Comparison of ENCODE assay signal across 14 cellular contexts in genomic region chr14:31388687-31389413, GRCh38. TPM values are rescaled to one million over a fixed set of nuclear protein-coding genes. Genes with fewer than 3 reads are reported as not detected.
DNase-seq lines count a peak whose midpoint lies in the region; ATAC-seq and TF ChIP-seq lines count a peak whose summit lies in the region.
"Had no signal": no experiment of that assay in that cellular context is flagged by ENCODE, and none has a peak within 500 bp of the region (broad histone marks: within the 10 kb centered on the region; RNA-seq: fewer than 3 reads in every experiment).

No MANE protein-coding gene starts in this region.

- no peak overlapping the region for H3K4me3 ChIP-seq in right atrium auricular region
- no peak overlapping the region for H3K4me3 ChIP-seq in subcutaneous abdominal adipose tissue (ENCODE audit: low read depth in 1 of 5, low read length in 5 of 5)
- H3K4me3 ChIP-seq: colonic mucosa, GM23338 had no signal

- H3K27me3 ChIP-seq in right atrium auricular region = no peaks in the 10 kb centered on the region
- H3K27me3 ChIP-seq in subcutaneous abdominal adipose tissue (ENCODE audit: control insufficient read depth in 5 of 5, insufficient read depth in 4 of 5, low read length in 5 of 5) = no peaks in the 10 kb centered on the region
- H3K27me3 ChIP-seq: colonic mucosa, foreskin keratinocyte had no signal

- ATAC-seq in Right ventricle myocardium superior (ENCODE audit: poor library complexity) = peak; percentile 65
- peak; percentile 74 to 80 for ATAC-seq in activated T-cell treated with anti-CD3 and anti-CD28 coated beads, Interleukin-2, amount 50 U/mL, for 72 hours (replicated peaks in 1 of 2)
- ATAC-seq in HG03045 (IDR thresholded peaks at IDR 0.05; ENCODE audit: unreplicated experiment) = no peak
- ATAC-seq: foreskin keratinocyte, GM23338 had no signal

- no peaks in the 10 kb centered on the region for H3K9me3 Mint-ChIP-seq in activated T-cell treated with anti-CD3 and anti-CD28 coated beads, Interleukin-2, amount 50 U/mL, for 72 hours
- H3K9me3 Mint-ChIP-seq: GM23338 had no signal

- TF ChIP-seq CTCF in right atrium auricular region (IDR thresholded peaks at IDR 0.05) = no peak

- peak overlapping the region in 1 of 2 donors; percentile 44 for H3K27ac ChIP-seq in right atrium auricular region
- H3K27ac ChIP-seq in subcutaneous abdominal adipose tissue (ENCODE audit: low read depth, low read length) = peak overlapping the region; percentile 51
- H3K27ac ChIP-seq: colonic mucosa had no signal

- intact Hi-C loops in Right ventricle myocardium superior (cut with DNase I) = no loop called here

- peaks cover 23% of the 10 kb centered on the region for H3K36me3 ChIP-seq in right atrium auricular region
- H3K36me3 ChIP-seq in subcutaneous abdominal adipose tissue (ENCODE audit: control insufficient read depth in 5 of 5, insufficient read depth in 5 of 5, low read length in 5 of 5) = peaks cover 23 to 53% (median 28%) of the 10 kb centered on the region in 5 donors
- H3K36me3 ChIP-seq: colonic mucosa had no signal

- no peaks in the 10 kb centered on the region for H3K9me3 ChIP-seq in right atrium auricular region
- no peaks in the 10 kb centered on the region for H3K9me3 ChIP-seq in subcutaneous abdominal adipose tissue (ENCODE audit: control insufficient read depth in 5 of 5, low read length in 5 of 5)
- H3K9me3 ChIP-seq: colonic mucosa had no signal

- H3K4me3 Mint-ChIP-seq in activated T-cell treated with anti-CD3 and anti-CD28 coated beads, Interleukin-2, amount 50 U/mL, for 72 hours = peak overlapping the region; percentile 5 to 13
- H3K4me3 Mint-ChIP-seq: GM23338 had no signal

- H3K27me3 Mint-ChIP-seq in activated T-cell treated with anti-CD3 and anti-CD28 coated beads, Interleukin-2, amount 50 U/mL, for 72 hours (ENCODE audit: low read depth) = no peaks in the 10 kb centered on the region

- peak overlapping the region; percentile 10 for H3K27ac Mint-ChIP-seq in activated T-cell treated with anti-CD3 and anti-CD28 coated beads, Interleukin-2, amount 50 U/mL, for 72 hours
- H3K27ac Mint-ChIP-seq: GM23338 had no signal

- H3K9ac ChIP-seq in subcutaneous abdominal adipose tissue (ENCODE audit: low read length in 5 of 5) = peak overlapping the region in 1 of 5 donors; percentile 4

- H3K36me3 Mint-ChIP-seq in activated T-cell treated with anti-CD3 and anti-CD28 coated beads, Interleukin-2, amount 50 U/mL, for 72 hours (ENCODE audit: insufficient read depth in 2 of 2) = peaks cover 0 to 2% of the 10 kb centered on the region in 2 donors

- peaks cover 0 to 9% of the 10 kb centered on the region in 2 donors for H3K4me1 ChIP-seq in right atrium auricular region
- H3K4me1 ChIP-seq in subcutaneous abdominal adipose tissue (ENCODE audit: control insufficient read depth in 5 of 5, insufficient read depth in 5 of 5, low read length in 5 of 5) = peaks cover 0 to 20% (median 5%) of the 10 kb centered on the region in 5 donors
- H3K4me1 ChIP-seq: colonic mucosa, foreskin keratinocyte had no signal

- peaks cover 33% of the 10 kb centered on the region for H3K4me1 Mint-ChIP-seq in activated T-cell treated with anti-CD3 and anti-CD28 coated beads, Interleukin-2, amount 50 U/mL, for 72 hours (ENCODE audit: low read depth)
- H3K4me1 Mint-ChIP-seq: GM23338 had no signal

- DNase-seq in Right ventricle myocardium superior (no peak), right atrium auricular region (ENCODE audit: low spot score) (no peak), hepatic stellate cell (ENCODE audit: low spot score) (peak; percentile 72), NCI-H187 (lab: John Stamatoyannopoulos, UW) (no peak), NCI-H1694 treated with DMSO at 0.1 percent for 48 hours (lab: John Stamatoyannopoulos, UW) (no peak)
- peak; percentile 11 to 15 for DNase-seq in activated T-cell treated with anti-CD3 and anti-CD28 coated beads, Interleukin-2, amount 50 U/mL, for 72 hours
- DNase-seq: colonic mucosa, foreskin keratinocyte, KBM-7, NCI-H2081 treated with DMSO at 0.1 percent for 48 hours, posterior cingulate gyrus had no signal

RNA-seq across cellular contexts. Expression of gene HEATR5A, which starts 31.5 kb away (rescaled TPM):
- 47.8 TPM for total RNA-seq in Right ventricle myocardium superior
- total RNA-seq in right atrium auricular region = 10 to 100 TPM; 29.0 to 29.3 TPM
- 10 to 100 TPM; 11.4 to 13.3 TPM for total RNA-seq in activated T-cell treated with anti-CD3 and anti-CD28 coated beads, Interleukin-2, amount 50 U/mL, for 72 hours

Comparison
In these comparisons a context has a peak if more than half of its experiments do, and no peak if none do; other contexts are left out.
1. DNase-seq: peak in activated T-cell treated with anti-CD3 and anti-CD28 coated beads, Interleukin-2, amount 50 U/mL, for 72 hours (2 of 2) and hepatic stellate cell (single experiment); none in Right ventricle myocardium superior (single experiment), right atrium auricular region (single experiment), NCI-H187 (0 of 2) and NCI-H1694 treated with DMSO at 0.1 percent for 48 hours (single experiment).